16 cellular contexts compared by ENCODE assay signal in the genomic region with DNA sequence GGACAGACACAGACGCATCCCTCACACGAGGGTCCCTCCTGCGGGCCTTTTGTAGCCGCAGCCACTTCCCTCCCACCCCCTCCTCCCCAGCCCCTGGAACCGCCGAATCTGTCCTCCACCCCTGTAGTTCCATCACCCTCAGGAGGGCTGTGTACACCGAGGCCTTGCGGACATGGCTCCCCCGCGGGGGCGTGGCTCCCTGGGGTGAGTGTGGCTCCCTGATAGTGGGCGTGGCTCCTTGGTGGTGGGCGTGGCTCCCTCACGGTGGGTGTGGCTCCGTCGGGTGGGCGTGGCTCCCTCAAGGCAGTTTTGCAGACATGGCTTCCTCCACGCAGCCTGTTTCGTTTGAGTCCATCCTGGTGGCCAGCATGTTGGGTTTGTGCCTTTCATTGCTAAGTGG.
DNase-seq lines count a peak whose midpoint lies in the region; ATAC-seq and TF ChIP-seq lines count a peak whose summit lies in the region.
"Had no signal": no experiment of that assay in that cellular context is flagged by ENCODE, and none has a peak within 500 bp of the region (broad histone marks: within the 10 kb centered on the region; RNA-seq: fewer than 3 reads in every experiment).

No MANE protein-coding gene starts in this region.

- no peak overlapping the region for H2BK20ac ChIP-seq in IMR-90 (ENCODE audit: low read depth, low read length)

- H3K4me1 Mint-ChIP-seq in stimulated activated memory B cell treated with anti-CD40 and anti-IgM and Interleukin-4, amounts not matched to agents 10 μg/mL and 1 μg/mL and 100 μg/mL, for 72 hours = no peaks in the 10 kb centered on the region
- H3K4me1 Mint-ChIP-seq in naive thymus-derived CD8-positive, alpha-beta T cell = no peaks in the 10 kb centered on the region
- H3K4me1 Mint-ChIP-seq: CD4-positive, CD25-positive, alpha-beta regulatory T cell had no signal

- no peak for TF ChIP-seq CTCF in SK-N-SH (IDR thresholded peaks at IDR 0.05)
- TF ChIP-seq CTCF in IMR-90 (conservative IDR thresholded peaks at IDR 0.05; ENCODE audit: low read depth, low read length) = no peak

- H4K5ac ChIP-seq in IMR-90 (ENCODE audit: low read depth, low read length) = no peak overlapping the region

- TF ChIP-seq EP300 in SK-N-SH (IDR thresholded peaks at IDR 0.05; ENCODE audit: borderline replicate concordance in 1 of 2, low read depth in 1 of 2, low read length in 1 of 2) = no peak

- no peaks in the 10 kb centered on the region for H3K9me2 ChIP-seq in SK-N-SH

- no peaks in the 10 kb centered on the region for H3K4me1 ChIP-seq in SK-N-SH (ENCODE audit: control insufficient read depth in 1 of 2, insufficient read depth in 2 of 2, low read depth in 1 of 2, low read length in 1 of 2)
- no peaks in the 10 kb centered on the region for H3K4me1 ChIP-seq in IMR-90 (ENCODE audit: control insufficient read depth, insufficient read depth, low read length)
- H3K4me1 ChIP-seq: BLaER1 treated with 17β-estradiol and CSF1 and Interleukin-3, amounts not matched to agents 10 nM and 100 nM had no signal

- no peaks in the 10 kb centered on the region for H3K9me3 ChIP-seq in SK-N-SH
- H3K9me3 ChIP-seq in IMR-90 (ENCODE audit: control insufficient read depth, insufficient read depth, low read length) = peaks cover 49% of the 10 kb centered on the region

- H3K14ac ChIP-seq in IMR-90 (replicated peaks; ENCODE audit: low read depth, low read length) = no peak overlapping the region

- no peaks in the 10 kb centered on the region for H3K36me3 ChIP-seq in SK-N-SH (replicated peaks in 1 of 2; ENCODE audit: control insufficient read depth in 1 of 2, insufficient read depth in 2 of 2, low read length in 1 of 2)
- H3K36me3 ChIP-seq in IMR-90 (ENCODE audit: control insufficient read depth, insufficient read depth, low read length) = no peaks in the 10 kb centered on the region
- H3K36me3 ChIP-seq: BLaER1 treated with 17β-estradiol and CSF1 and Interleukin-3, amounts not matched to agents 10 nM and 100 nM had no signal

- no peaks in the 10 kb centered on the region for H3K79me1 ChIP-seq in IMR-90 (ENCODE audit: low read depth in 1 of 2, low read length in 2 of 2)

- H4K91ac ChIP-seq in IMR-90 (ENCODE audit: insufficient read depth, low read depth, low read length) = no peak overlapping the region

- DNase-seq in SK-N-SH = peak; percentile 40
- DNase-seq in IMR-90 = no peak
- DNase-seq in ecto neural progenitor cell (ENCODE audit: low spot score) = peak; percentile 21
- no peak for DNase-seq in naive thymus-derived CD8-positive, alpha-beta T cell
- DNase-seq in NCI-H82 treated with DMSO at 0.1 percent for 48 hours (lab: John Stamatoyannopoulos, UW; ENCODE audit: unreplicated experiment) = no peak
- DNase-seq: 8988T; AML-193; CD4-positive, CD25-positive, alpha-beta regulatory T cell; DMS53; GM23248 had no signal

- intact Hi-C loops in IMR-90 (cut with micrococcal nuclease) = no loop called here

- H4K20me1 ChIP-seq in SK-N-SH (ENCODE audit: insufficient read depth) (no peaks in the 10 kb centered on the region), IMR-90 (ENCODE audit: insufficient read depth, low read length) (no peaks in the 10 kb centered on the region)

- no peak overlapping the region for H3K9ac ChIP-seq in SK-N-SH
- no peak overlapping the region for H3K9ac ChIP-seq in IMR-90 (ENCODE audit: low read depth, low read length)
- H3K9ac ChIP-seq: BLaER1 treated with 17β-estradiol and CSF1 and Interleukin-3, amounts not matched to agents 10 nM and 100 nM; GM23248 had no signal

- peaks cover 2% of the 10 kb centered on the region for H3K27me3 Mint-ChIP-seq in stimulated activated memory B cell treated with anti-CD40 and anti-IgM and Interleukin-4, amounts not matched to agents 10 μg/mL and 1 μg/mL and 100 μg/mL, for 72 hours
- H3K27me3 Mint-ChIP-seq in naive thymus-derived CD8-positive, alpha-beta T cell = peaks cover 0 to 8% (median 0%) of the 10 kb centered on the region in 5 donors
- H3K27me3 Mint-ChIP-seq: CD4-positive, CD25-positive, alpha-beta regulatory T cell had no signal

- H2BK15ac ChIP-seq in IMR-90 (ENCODE audit: low read depth, low read length) = no peak overlapping the region

- dilution Hi-C loops in IMR-90 (cut with HindIII; ENCODE audit: low sequenced_read_pairs, unreplicated experiment) = no loop called here

- H2BK5ac ChIP-seq in IMR-90 (ENCODE audit: low read depth, low read length, poor library complexity, severe bottlenecking) = no peak overlapping the region

- H2AFZ ChIP-seq in SK-N-SH (ENCODE audit: low read depth) = no peak overlapping the region
- peak overlapping the region; percentile 63 for H2AFZ ChIP-seq in IMR-90 (replicated peaks; ENCODE audit: low read length, poor library complexity)
- H2AFZ ChIP-seq: GM23248 had no signal

- no peak for TF ChIP-seq POLR2A in IMR-90 (IDR thresholded peaks at IDR 0.05; ENCODE audit: low read depth, low read length)

- no peak overlapping the region for H2AK5ac ChIP-seq in IMR-90 (ENCODE audit: low read depth, low read length)

- no peak overlapping the region for H3K56ac ChIP-seq in IMR-90 (ENCODE audit: extremely low read depth, insufficient read depth, low read length)

- peaks cover 22% of the 10 kb centered on the region for H3K9me3 Mint-ChIP-seq in stimulated activated memory B cell treated with anti-CD40 and anti-IgM and Interleukin-4, amounts not matched to agents 10 μg/mL and 1 μg/mL and 100 μg/mL, for 72 hours
- H3K9me3 Mint-ChIP-seq in naive thymus-derived CD8-positive, alpha-beta T cell = peaks cover 0 to 27% (median 19%) of the 10 kb centered on the region in 9 donors

- H2BK120ac ChIP-seq in IMR-90 (ENCODE audit: low read depth, low read length) = no peak overlapping the region

- TF ChIP-seq RAD21 in SK-N-SH (IDR thresholded peaks at IDR 0.05; ENCODE audit: low read length) (no peak), IMR-90 (IDR thresholded peaks at IDR 0.05; ENCODE audit: low read length) (no peak)

- no TSS peak for BruUV-seq in IMR-90 (replicated peaks; lab: Mats Ljungman, UMichigan)

- H2AK9ac ChIP-seq in IMR-90 (replicated peaks; ENCODE audit: low read depth, low read length, poor library complexity) = no peak overlapping the region

- H3K23ac ChIP-seq in IMR-90 (ENCODE audit: low read depth, low read length) = no peak overlapping the region

- H3K4me3 ChIP-seq in SK-N-SH (ENCODE audit: low read depth in 2 of 2, low read length in 1 of 2) = no peak overlapping the region
- no peak overlapping the region for H3K4me3 ChIP-seq in IMR-90 (ENCODE audit: insufficient read depth, low read depth, low read length)
- H3K4me3 ChIP-seq: BLaER1 treated with 17β-estradiol and CSF1 and Interleukin-3, amounts not matched to agents 10 nM and 100 nM; GM12878; GM23248 had no signal

- CTCF ChIA-PET in SK-N-SH (lab: Yijun Ruan, JAX) = no interaction called here
- CTCF ChIA-PET in IMR-90 (lab: Yijun Ruan, JAX) = no interaction called here

- H3K4me2 ChIP-seq in SK-N-SH (no peak overlapping the region), IMR-90 (ENCODE audit: low read depth, low read length) (no peak overlapping the region)
- H3K4me2 ChIP-seq: BLaER1 treated with 17β-estradiol and CSF1 and Interleukin-3, amounts not matched to agents 10 nM and 100 nM had no signal

- H3K27ac ChIP-seq in SK-N-SH (ENCODE audit: low read depth in 2 of 2, low read length in 1 of 2) = no peak overlapping the region
- H3K27ac ChIP-seq in IMR-90 (ENCODE audit: insufficient read depth, low read length) = no peak overlapping the region
- H3K27ac ChIP-seq: BLaER1 treated with 17β-estradiol and CSF1 and Interleukin-3, amounts not matched to agents 10 nM and 100 nM; GM23248 had no signal

- H3K27ac Mint-ChIP-seq in stimulated activated memory B cell treated with anti-CD40 and anti-IgM and Interleukin-4, amounts not matched to agents 10 μg/mL and 1 μg/mL and 100 μg/mL, for 72 hours = no peak overlapping the region
- no peak overlapping the region for H3K27ac Mint-ChIP-seq in naive thymus-derived CD8-positive, alpha-beta T cell
- H3K27ac Mint-ChIP-seq: CD4-positive, CD25-positive, alpha-beta regulatory T cell had no signal

- in situ Hi-C loops in IMR-90 (cut with MboI; ENCODE audit: low sequenced_read_pairs) = no loop called here

- no peak overlapping the region for H3K18ac ChIP-seq in IMR-90 (ENCODE audit: low read depth, low read length)

- no peak overlapping the region for H4K8ac ChIP-seq in IMR-90 (ENCODE audit: low read depth in 2 of 2, low read length in 2 of 2)

- H3K9me1 ChIP-seq in IMR-90 (ENCODE audit: insufficient read depth, low read length) = no peaks in the 10 kb centered on the region

- WGBS in SK-N-SH (ENCODE audit: low lambda C conversion rate) = 3% methylated on average over 13 of the region's 19 CpGs
- 20% methylated on average over 1 of the region's 19 CpGs; no CpG with 5 or more reads in 1 of the 2 experiments for WGBS in IMR-90 (ENCODE audit: extremely low coverage in 2 of 2, insufficient read length in 1 of 2), 2 experiments

- H3K79me2 ChIP-seq in SK-N-SH (ENCODE audit: insufficient read depth) = no peaks in the 10 kb centered on the region

- H3K4ac ChIP-seq in IMR-90 (ENCODE audit: low read depth, low read length) = no peak overlapping the region

- POLR2A ChIA-PET in SK-N-SH (lab: Yijun Ruan, JAX) = no interaction called here
- POLR2A ChIA-PET in IMR-90 (lab: Charles Lee; ENCODE audit: unreplicated experiment) = no interaction called here
- POLR2A ChIA-PET in naive thymus-derived CD8-positive, alpha-beta T cell (lab: Charles Lee) = no interaction called here

- H3K27me3 ChIP-seq in SK-N-SH (ENCODE audit: insufficient read depth) (no peaks in the 10 kb centered on the region), IMR-90 (ENCODE audit: control insufficient read depth, insufficient read depth, low read length) (no peaks in the 10 kb centered on the region)
- H3K27me3 ChIP-seq: BLaER1 treated with 17β-estradiol and CSF1 and Interleukin-3, amounts not matched to agents 10 nM and 100 nM had no signal

- no peak for ATAC-seq in SK-N-SH treated with all-trans-retinoic acid at 6 μM for 48 hours
- no peak for ATAC-seq in IMR-90 (ENCODE audit: low read depth)
- peak; percentile 15 for ATAC-seq in stimulated activated memory B cell treated with anti-CD40 and anti-IgM and Interleukin-4, amounts not matched to agents 10 μg/mL and 1 μg/mL and 100 μg/mL, for 72 hours
- ATAC-seq in naive thymus-derived CD8-positive, alpha-beta T cell = no peak
- ATAC-seq in HG03460 (IDR thresholded peaks at IDR 0.05; ENCODE audit: unreplicated experiment) = no peak
- ATAC-seq: GM12878, HCT116 had no signal

- H3F3A ChIP-seq in SK-N-SH (replicated peaks; ENCODE audit: insufficient read depth) = no peaks in the 10 kb centered on the region

- no peaks in the 10 kb centered on the region for H3K36me3 Mint-ChIP-seq in stimulated activated memory B cell treated with anti-CD40 and anti-IgM and Interleukin-4, amounts not matched to agents 10 μg/mL and 1 μg/mL and 100 μg/mL, for 72 hours
- no peaks in the 10 kb centered on the region for H3K36me3 Mint-ChIP-seq in naive thymus-derived CD8-positive, alpha-beta T cell
- H3K36me3 Mint-ChIP-seq: CD4-positive, CD25-positive, alpha-beta regulatory T cell had no signal

- H3K4me3 Mint-ChIP-seq in stimulated activated memory B cell treated with anti-CD40 and anti-IgM and Interleukin-4, amounts not matched to agents 10 μg/mL and 1 μg/mL and 100 μg/mL, for 72 hours = no peak overlapping the region
- no peak overlapping the region for H3K4me3 Mint-ChIP-seq in naive thymus-derived CD8-positive, alpha-beta T cell
- H3K4me3 Mint-ChIP-seq: CD4-positive, CD25-positive, alpha-beta regulatory T cell had no signal

TF ChIP-seq in IMR-90, 13 proteins besides CTCF, POLR2A, EP300 and RAD21 (continues in another document):
- TF ChIP-seq CEBPB (IDR thresholded peaks at IDR 0.05; ENCODE audit: low read depth, low read length) = no peak

Comparison
In these comparisons a context has a peak if more than half of its experiments do, and no peak if none do; other contexts are left out.
1. DNase-seq: peak in SK-N-SH (single experiment) and ecto neural progenitor cell (single experiment); none in IMR-90 (single experiment), naive thymus-derived CD8-positive, alpha-beta T cell (0 of 10) and NCI-H82 treated with DMSO at 0.1 percent for 48 hours (single experiment).